Comparison of ENCODE assay signal across 8 cellular contexts in the genomic region with DNA sequence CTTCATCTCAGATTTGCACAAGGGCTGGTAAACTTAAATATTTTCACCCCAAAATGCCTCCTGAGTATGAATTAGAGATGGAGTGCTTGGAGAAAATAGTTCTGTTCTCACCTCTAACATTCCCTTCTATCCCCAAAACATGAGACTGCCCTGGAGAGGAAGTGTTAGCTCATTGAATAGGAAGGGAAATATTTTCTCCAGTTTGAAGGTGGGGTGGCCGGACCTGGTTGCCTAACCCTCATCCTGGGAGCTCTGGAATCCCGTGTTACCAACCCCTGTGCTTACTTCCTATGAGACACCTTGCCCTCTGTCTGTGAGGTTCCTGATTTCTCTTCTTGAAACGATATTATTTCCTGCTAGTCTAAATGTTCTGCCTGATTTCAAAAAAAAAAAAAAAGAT. TPM values are rescaled to one million over a fixed set of nuclear protein-coding genes. Genes with fewer than 3 reads are reported as not detected.
DNase-seq lines count a peak whose midpoint lies in the region; TF ChIP-seq lines count a peak whose summit lies in the region.

No MANE protein-coding gene starts in this region.

- H3K4me3 ChIP-seq in AG04449 (ENCODE audit: low read depth, low read length) (peak overlapping the region; percentile 55; the same call in 1 of the 2 replicates), cardiac fibroblast (replicated peaks in 1 of 2; ENCODE audit: low read depth in 2 of 2, low read length in 2 of 2) (peak overlapping the region; percentile 21 to 26), mucosa of rectum (ENCODE audit: low read length in 2 of 2) (peak overlapping the region; percentile 87 to 96), Caco-2 (ENCODE audit: low read depth, low read length) (no peak overlapping the region)
- peak overlapping the region; percentile 51 for H3K4me3 ChIP-seq in Jurkat, Clone E6-1 (ENCODE audit: low read length)

- H3K36me3 ChIP-seq in mucosa of rectum (ENCODE audit: control insufficient read depth in 2 of 2, insufficient read depth in 2 of 2, low read length in 2 of 2) (peaks cover 6 to 7% of the 10 kb centered on the region in 2 donors), Caco-2 (ENCODE audit: control insufficient read depth, insufficient read depth, low read length) (no peaks in the 10 kb centered on the region)

- H3K4me1 Mint-ChIP-seq in Caco-2 (ENCODE audit: low read depth, unreplicated experiment) = no peaks in the 10 kb centered on the region

- no peaks in the 10 kb centered on the region for H3K27me3 Mint-ChIP-seq in Caco-2 (ENCODE audit: insufficient read depth, unreplicated experiment)

- POLR2A ChIA-PET in AG04449 (lab: Yijun Ruan, JAX) = interaction anchor here (0.9 kb wide), 1 partner anchor 50 kb away, joined by 3 read pairs; no protein-coding TSS in a partner anchor
- POLR2A ChIA-PET in Caco-2 (lab: Charles Lee) = interaction anchor here (1.0 kb wide), 1 partner anchor 50 kb away, joined by 4 read pairs; no protein-coding TSS in a partner anchor

- CTCF ChIA-PET in AG04449 (lab: Yijun Ruan, JAX) = interaction anchor here (3.1 kb wide), 1 partner anchor 67 kb away, joined by 15 read pairs; no protein-coding TSS in a partner anchor
- CTCF ChIA-PET in Caco-2 (lab: Charles Lee) = no interaction called here

- peak overlapping the region in 1 of 2 donors; percentile 66 for H3K9ac ChIP-seq in mucosa of rectum (ENCODE audit: low read depth in 1 of 2, low read length in 2 of 2)

- peaks cover 10 to 18% of the 10 kb centered on the region in 2 donors for H3K4me1 ChIP-seq in mucosa of rectum (ENCODE audit: control insufficient read depth in 2 of 2, insufficient read depth in 2 of 2, low read length in 2 of 2)
- peaks cover 12% of the 10 kb centered on the region for H3K4me1 ChIP-seq in Caco-2

- H3K9me3 ChIP-seq in mucosa of rectum (ENCODE audit: control insufficient read depth in 2 of 2, low read length in 2 of 2) (no peaks in the 10 kb centered on the region), Caco-2 (no peaks in the 10 kb centered on the region)

- no peaks in the 10 kb centered on the region for H3K9me3 Mint-ChIP-seq in Caco-2 (ENCODE audit: unreplicated experiment)

- H3K27me3 ChIP-seq in mucosa of rectum (ENCODE audit: control insufficient read depth in 2 of 2, insufficient read depth in 2 of 2, low read length in 2 of 2) (no peaks in the 10 kb centered on the region), Caco-2 (replicated peaks; ENCODE audit: control insufficient read depth, insufficient read depth, low read length) (no peaks in the 10 kb centered on the region)

- peak overlapping the region; percentile 86 to 87 for H3K27ac ChIP-seq in mucosa of rectum (ENCODE audit: low read depth in 2 of 2, low read length in 2 of 2)

- in situ Hi-C loops in GM13976 (cut with MboI; ENCODE audit: low sequenced_read_pairs, unreplicated experiment) = no loop called here

- DNase-seq in AG04449 (ENCODE audit: low read depth, low spot score) (no peak), cardiac fibroblast (ENCODE audit: low read depth in 2 of 2) (peak in 1 of 2 donors; percentile 43), posterior vena cava (ENCODE audit: low spot score) (no peak), Caco-2 (no peak), GM13976 (ENCODE audit: low spot score) (no peak), SIG-M5 (lab: John Stamatoyannopoulos, UW) (no peak)
- DNase-seq in Jurkat, Clone E6-1 (ENCODE audit: low read depth, low spot score) = no peak

- H3K36me3 Mint-ChIP-seq in Caco-2 (ENCODE audit: insufficient read depth, unreplicated experiment) = no peaks in the 10 kb centered on the region

- no TSS peak for BruUV-seq in Caco-2 (replicated peaks; lab: Mats Ljungman, UMichigan)

- no peak overlapping the region for H3K27ac Mint-ChIP-seq in Caco-2 (ENCODE audit: unreplicated experiment)

- intact Hi-C loops in posterior vena cava (cut with DNase I) = no loop called here
- intact Hi-C loops in Caco-2 (cut with micrococcal nuclease; ENCODE audit: unreplicated experiment) = loop anchor here (2.0 kb wide), 1 partner anchor 50 kb away; no protein-coding TSS in a partner anchor

- H3K4me3 Mint-ChIP-seq in Caco-2 (ENCODE audit: unreplicated experiment) = no peak overlapping the region

- TF ChIP-seq CTCF in AG04449 (IDR thresholded peaks at IDR 0.05; ENCODE audit: insufficient read depth, low read length, missing control alignments) (no peak), cardiac fibroblast (IDR thresholded peaks at IDR 0.05; ENCODE audit: low read depth, low read length) (no peak), Caco-2 (IDR thresholded peaks at IDR 0.05; ENCODE audit: insufficient read depth in 1 of 2, low read depth in 1 of 2, low read length in 1 of 2, severe bottlenecking in 1 of 2, unreplicated experiment in 1 of 2) (no peak), GM13976 (IDR thresholded peaks at IDR 0.05; ENCODE audit: borderline replicate concordance, control extremely low read depth, extremely low read depth, insufficient read depth, missing control alignments) (no peak)

RNA-seq across cellular contexts. Expression of a gene that starts 0.8 kb away (rescaled TPM):
- polyA plus RNA-seq in Jurkat, Clone E6-1 (2012; ENCODE audit: insufficient read depth, insufficient read length) = 0.66 TPM
- total RNA-seq in posterior vena cava (1 to 10 TPM; 3.6 to 6.1 TPM), Caco-2 (2022) (0.43 and 0.56 TPM in 2 replicates)

RNA-seq across cellular contexts. Expression of a gene that starts 25.2 kb away (rescaled TPM):
- not detected for polyA plus RNA-seq in Jurkat, Clone E6-1 (2012; ENCODE audit: insufficient read depth, insufficient read length)
- total RNA-seq in posterior vena cava = 10 to 100 TPM; 10.5 to 17.0 TPM
- total RNA-seq in Caco-2 (2022) = 1.5 and 1.8 TPM in 2 replicates

RNA-seq across cellular contexts. Expression of a gene that starts 51.1 kb away (rescaled TPM):
- polyA plus RNA-seq in Jurkat, Clone E6-1 (2012; ENCODE audit: insufficient read depth, insufficient read length) = 36.4 TPM
- 10 to 100 TPM; 52.4 to 71.1 TPM for total RNA-seq in posterior vena cava
- 18.8 and 20.4 TPM in 2 replicates for total RNA-seq in Caco-2 (2022)
